ENCODE assay signal across 1 cellular context in the genomic region with DNA sequence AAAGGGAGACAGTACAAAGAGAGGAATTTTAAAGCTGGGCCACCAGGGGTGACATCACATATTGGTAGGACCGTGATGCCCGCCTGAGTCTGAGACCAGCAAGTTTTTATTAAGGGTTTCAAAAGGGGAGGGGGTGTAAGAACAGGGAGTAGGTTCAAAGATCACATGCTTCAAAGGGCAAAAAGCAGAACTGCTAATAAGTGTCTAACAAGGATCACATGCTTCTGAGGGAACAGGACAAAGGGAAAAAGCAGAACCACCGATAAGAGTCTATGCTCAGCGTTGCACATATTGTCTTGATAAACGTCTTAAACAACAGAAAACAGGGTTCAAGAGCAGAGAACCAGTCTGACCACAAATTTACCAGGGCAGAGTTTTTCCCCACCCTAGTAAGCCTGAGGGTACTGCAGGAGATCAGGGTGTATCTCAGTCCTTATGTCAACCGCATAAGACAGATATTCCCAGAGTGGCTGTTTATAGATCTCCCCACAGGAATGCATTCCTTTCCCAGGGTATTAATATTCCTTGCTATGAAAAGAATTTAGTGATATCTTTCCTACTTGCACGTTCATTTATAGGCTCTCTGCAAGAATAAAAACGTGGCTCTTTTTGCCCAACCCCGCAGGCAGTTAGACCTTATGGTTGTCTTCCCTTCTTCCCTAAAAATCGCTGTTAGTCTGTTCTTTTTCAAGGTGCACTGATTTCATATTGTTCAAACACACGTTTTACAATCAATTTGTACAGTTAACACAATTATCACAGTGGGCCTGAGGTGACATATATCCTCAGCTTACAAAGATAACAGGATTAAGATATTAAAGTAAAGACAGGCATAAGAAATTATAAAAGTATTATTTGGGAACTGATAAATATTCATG.
TF ChIP-seq lines count a peak whose summit lies in the region.
"Not testable (repeated sequence)": the region's sequence is repeated elsewhere in the genome, so short reads cannot be mapped to it uniquely, and the experiment has no call there.

No MANE protein-coding gene starts in this region.

TF ChIP-seq in HepG2, 621 proteins besides CTCF, POLR2A, EP300 and RAD21 (continued from another document):
- TF ChIP-seq, protein P1, sequence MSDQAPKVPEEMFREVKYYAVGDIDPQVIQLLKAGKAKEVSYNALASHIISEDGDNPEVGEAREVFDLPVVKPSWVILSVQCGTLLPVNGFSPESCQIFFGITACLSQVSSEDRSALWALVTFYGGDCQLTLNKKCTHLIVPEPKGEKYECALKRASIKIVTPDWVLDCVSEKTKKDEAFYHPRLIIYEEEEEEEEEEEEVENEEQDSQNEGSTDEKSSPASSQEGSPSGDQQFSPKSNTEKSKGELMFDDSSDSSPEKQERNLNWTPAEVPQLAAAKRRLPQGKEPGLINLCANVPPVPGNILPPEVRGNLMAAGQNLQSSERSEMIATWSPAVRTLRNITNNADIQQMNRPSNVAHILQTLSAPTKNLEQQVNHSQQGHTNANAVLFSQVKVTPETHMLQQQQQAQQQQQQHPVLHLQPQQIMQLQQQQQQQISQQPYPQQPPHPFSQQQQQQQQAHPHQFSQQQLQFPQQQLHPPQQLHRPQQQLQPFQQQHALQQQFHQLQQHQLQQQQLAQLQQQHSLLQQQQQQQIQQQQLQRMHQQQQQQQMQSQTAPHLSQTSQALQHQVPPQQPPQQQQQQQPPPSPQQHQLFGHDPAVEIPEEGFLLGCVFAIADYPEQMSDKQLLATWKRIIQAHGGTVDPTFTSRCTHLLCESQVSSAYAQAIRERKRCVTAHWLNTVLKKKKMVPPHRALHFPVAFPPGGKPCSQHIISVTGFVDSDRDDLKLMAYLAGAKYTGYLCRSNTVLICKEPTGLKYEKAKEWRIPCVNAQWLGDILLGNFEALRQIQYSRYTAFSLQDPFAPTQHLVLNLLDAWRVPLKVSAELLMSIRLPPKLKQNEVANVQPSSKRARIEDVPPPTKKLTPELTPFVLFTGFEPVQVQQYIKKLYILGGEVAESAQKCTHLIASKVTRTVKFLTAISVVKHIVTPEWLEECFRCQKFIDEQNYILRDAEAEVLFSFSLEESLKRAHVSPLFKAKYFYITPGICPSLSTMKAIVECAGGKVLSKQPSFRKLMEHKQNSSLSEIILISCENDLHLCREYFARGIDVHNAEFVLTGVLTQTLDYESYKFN (CRISPR knock-in tag; conservative IDR thresholded peaks at IDR 0.05) = peak; percentile 36; the same call in 1 of the 2 replicates
- peak; percentile 64 for TF ChIP-seq HNF4A (CRISPR knock-in tag; IDR thresholded peaks at IDR 0.05)
- not testable (repeated sequence) for TF ChIP-seq SOX13, SOX6 (IDR thresholded peaks at IDR 0.05)
- TF ChIP-seq SOX13 (CRISPR knock-in tag; conservative IDR thresholded peaks at IDR 0.05 in 1 of 2, IDR thresholded peaks at IDR 0.05 in 1 of 2) = peak in 1 of 2 experiments; percentile 34; a peak in 1 of 4 replicates
- peak; percentile 54; the same call in 1 of the 2 replicates for TF ChIP-seq TFE3 (CRISPR knock-in tag; IDR thresholded peaks at IDR 0.05)
- TF ChIP-seq ZNF33A (CRISPR knock-in tag; IDR thresholded peaks at IDR 0.05; ENCODE audit: borderline replicate concordance) = peak; percentile 98
- TF ChIP-seq ZNF556 (CRISPR knock-in tag; IDR thresholded peaks at IDR 0.05; ENCODE audit: borderline replicate concordance) = 0 out of 2 replicates have a peak, but pooled peaks have one; percentile 7
- peak; percentile 35; the same call in 1 of the 2 replicates for TF ChIP-seq ZNF614 (CRISPR knock-in tag; IDR thresholded peaks at IDR 0.05; ENCODE audit: borderline replicate concordance)
- peak; percentile 42; the same call in 1 of the 2 replicates for TF ChIP-seq SOX6 (CRISPR knock-in tag; IDR thresholded peaks at IDR 0.05)
